Comparison of ENCODE assay signal across 24 cellular contexts in the genomic region with DNA sequence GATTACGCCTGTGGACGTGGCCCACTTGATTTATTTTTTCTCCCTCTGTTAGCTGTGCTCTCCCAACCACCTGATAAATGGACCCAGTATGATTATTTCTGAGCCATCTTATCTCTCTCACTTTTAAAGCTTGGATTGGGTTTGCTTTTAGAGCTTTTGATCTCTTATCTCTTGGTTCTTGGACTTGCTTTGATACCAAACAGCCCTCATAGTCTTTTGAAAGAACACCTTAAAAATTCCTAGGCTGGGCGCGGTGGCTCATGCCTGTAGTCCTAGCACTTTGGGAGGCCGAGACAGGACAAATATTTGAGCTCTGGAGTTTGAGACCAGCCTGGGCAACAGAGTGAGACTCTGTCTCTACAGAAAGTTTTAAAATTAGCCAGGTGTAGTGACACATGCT. TPM values are rescaled to one million over a fixed set of nuclear protein-coding genes. Genes with fewer than 3 reads are reported as not detected.
DNase-seq lines count a peak whose midpoint lies in the region; FAIRE-seq and TF ChIP-seq lines count a peak whose summit lies in the region.
"Had no signal": no experiment of that assay in that cellular context is flagged by ENCODE, and none has a peak within 500 bp of the region (broad histone marks: within the 10 kb centered on the region; RNA-seq: fewer than 3 reads in every experiment).

No MANE protein-coding gene starts in this region.

- peak overlapping the region in 2 of 3 experiments; percentile 14 to 78; a peak in 1 of 7 replicates for H3K27ac Mint-ChIP-seq in H9
- H3K27ac Mint-ChIP-seq in neural progenitor cell: no peak overlapping the region
- no peak overlapping the region for H3K27ac Mint-ChIP-seq in endothelial cell (ENCODE audit: unreplicated experiment)
- H3K27ac Mint-ChIP-seq: CD8-positive, alpha-beta T cell; HFFc6 had no signal

- H3K36me3 ChIP-seq in neural progenitor cell (no peaks in the 10 kb centered on the region), small intestine (ENCODE audit: control insufficient read depth in 2 of 2, insufficient read depth in 2 of 2, low read length in 2 of 2) (no peaks in the 10 kb centered on the region)
- H3K36me3 ChIP-seq: BLaER1 had no signal

- DNase-seq in H9: no peak
- peak; percentile 71 for DNase-seq in islet precursor cell
- no peak for DNase-seq in neural progenitor cell (ENCODE audit: low spot score)
- peak; percentile 66 for DNase-seq in small intestine
- no peak for DNase-seq in activated CD4-positive, alpha-beta T cell treated with anti-CD3 and anti-CD28 coated beads for 1 hour
- no peak for DNase-seq in H54 (ENCODE audit: insufficient read length, low spot score)
- no peak for DNase-seq in endothelial cell (ENCODE audit: low spot score)
- no peak for DNase-seq in NCI-H2107 (lab: John Stamatoyannopoulos, UW)
- DNase-seq: CD8-positive, alpha-beta T cell; HFFc6; NCI-H1417 treated with DMSO at 0.1 percent for 48 hours; NCI-H1930; NCI-H2171; NCI-H510A treated with DMSO at 0.1 percent for 48 hours; NCI-H774; Right ventricle myocardium superior had no signal

- H2AFZ ChIP-seq in H9 (ENCODE audit: low read length) (no peak overlapping the region), neural progenitor cell (replicated peaks) (no peak overlapping the region)

- no peaks in the 10 kb centered on the region for H3F3A ChIP-seq in neural progenitor cell (ENCODE audit: low read depth)

- H2BK5ac ChIP-seq in H9 (ENCODE audit: insufficient read length, low read length): no peak overlapping the region

- H3K9me3 ChIP-seq in H9 (ENCODE audit: control insufficient read depth, low read depth, low read length) (no peaks in the 10 kb centered on the region), neural progenitor cell (ENCODE audit: low read depth) (no peaks in the 10 kb centered on the region), small intestine (ENCODE audit: control insufficient read depth, low read depth) (no peaks in the 10 kb centered on the region)
- H3K9me3 ChIP-seq: BLaER1 had no signal

- peaks cover 3% of the 10 kb centered on the region; the same call in 1 of the 2 replicates for H3K27me3 Mint-ChIP-seq in H9 (ENCODE audit: low read depth)
- H3K27me3 Mint-ChIP-seq in neural progenitor cell (ENCODE audit: insufficient read depth, low read depth): peaks cover 5% of the 10 kb centered on the region
- no peaks in the 10 kb centered on the region for H3K27me3 Mint-ChIP-seq in endothelial cell (ENCODE audit: unreplicated experiment)

- FAIRE-seq in small intestine (lab: Jason Lieb, UNC): no peak
- FAIRE-seq in H54 (lab: Jason Lieb, UNC): no peak
- FAIRE-seq: H1, RCC 7860 had no signal

- H2AK5ac ChIP-seq in H9 (ENCODE audit: insufficient read length, low read length): no peak overlapping the region

- no peaks in the 10 kb centered on the region for H3K79me1 ChIP-seq in H9 (ENCODE audit: insufficient read depth, low read depth, low read length, poor library complexity, severe bottlenecking)

- H2BK12ac ChIP-seq in H9 (ENCODE audit: insufficient read length, low read depth, low read length): no peak overlapping the region

- H3K4me3 ChIP-seq in neural progenitor cell (no peak overlapping the region), small intestine (ENCODE audit: low read depth in 1 of 2, low read length in 2 of 2) (no peak overlapping the region)
- H3K4me3 ChIP-seq: BLaER1 had no signal

- TF ChIP-seq POLR2A in H54 (IDR thresholded peaks at IDR 0.05; ENCODE audit: low read depth, low read length): no peak

- H3K4me1 Mint-ChIP-seq in H9 (peaks cover 14 to 25% of the 10 kb centered on the region in 2 experiments), neural progenitor cell (peaks cover 23% of the 10 kb centered on the region), endothelial cell (ENCODE audit: unreplicated experiment) (peaks cover 17% of the 10 kb centered on the region)

- H3K4me1 ChIP-seq in H9 (ENCODE audit: insufficient read depth, low read length) (no peaks in the 10 kb centered on the region), neural progenitor cell (peaks cover 12% of the 10 kb centered on the region), small intestine (ENCODE audit: control insufficient read depth in 2 of 2, insufficient read depth in 1 of 2, low read depth in 1 of 2, low read length in 1 of 2) (peaks cover 0 to 4% of the 10 kb centered on the region in 2 donors)

- H3K27me3 ChIP-seq in H9 (ENCODE audit: insufficient read depth, low read length) (no peaks in the 10 kb centered on the region), neural progenitor cell (no peaks in the 10 kb centered on the region), small intestine (ENCODE audit: control insufficient read depth in 2 of 2, insufficient read depth in 2 of 2, low read length in 2 of 2) (no peaks in the 10 kb centered on the region)
- H3K27me3 ChIP-seq: BLaER1 had no signal

- no peak overlapping the region for H4K91ac ChIP-seq in H9 (ENCODE audit: insufficient read length, low read depth, low read length)

- H3K23me2 ChIP-seq in H9 (ENCODE audit: insufficient read length, low read depth, low read length, poor library complexity, severe bottlenecking): no peaks in the 10 kb centered on the region

- H3K4ac ChIP-seq in H9 (ENCODE audit: low read depth, low read length): no peak overlapping the region

- no peak overlapping the region for H3K56ac ChIP-seq in H9 (ENCODE audit: insufficient read length, low read depth, low read length)

- H3K18ac ChIP-seq in H9 (ENCODE audit: insufficient read length, low read depth, low read length): no peak overlapping the region

- H3T11ph ChIP-seq in H9 (ENCODE audit: low read length): no peak overlapping the region

- H3K9me3 Mint-ChIP-seq in H9: no peaks in the 10 kb centered on the region
- H3K9me3 Mint-ChIP-seq in neural progenitor cell: no peaks in the 10 kb centered on the region
- no peaks in the 10 kb centered on the region for H3K9me3 Mint-ChIP-seq in endothelial cell (ENCODE audit: unreplicated experiment)
- H3K9me3 Mint-ChIP-seq: CD8-positive, alpha-beta T cell; HFFc6 had no signal

- H3K14ac ChIP-seq in H9 (ENCODE audit: insufficient read depth, low read length): no peak overlapping the region

- H3K9ac ChIP-seq in H9 (ENCODE audit: extremely low read depth, insufficient read length, low read length) (no peak overlapping the region), neural progenitor cell (no peak overlapping the region)
- H3K9ac ChIP-seq: BLaER1, KMS-11 had no signal

- H4K20me1 ChIP-seq in H9 (ENCODE audit: control insufficient read depth, insufficient read depth, insufficient read length): no peaks in the 10 kb centered on the region
- no peaks in the 10 kb centered on the region for H4K20me1 ChIP-seq in neural progenitor cell (ENCODE audit: low read depth)
- H4K20me1 ChIP-seq: BLaER1 had no signal

- H2BK20ac ChIP-seq in H9 (ENCODE audit: low read depth, low read length, poor library complexity, severe bottlenecking): no peak overlapping the region

- no peak overlapping the region for H2BK120ac ChIP-seq in H9 (ENCODE audit: low read depth, low read length, poor library complexity, severe bottlenecking)

- H3K4me2 ChIP-seq in H9 (ENCODE audit: insufficient read depth, insufficient read length, low read length) (no peak overlapping the region), neural progenitor cell (no peak overlapping the region)
- H3K4me2 ChIP-seq: BLaER1, KMS-11 had no signal

- no peak overlapping the region for H4K8ac ChIP-seq in H9 (replicated peaks; ENCODE audit: insufficient read length, low read depth, low read length)

- no peak overlapping the region for H3K23ac ChIP-seq in H9 (ENCODE audit: insufficient read length, low read depth, low read length)

- WGBS in H9 (ENCODE audit: extremely low coverage, insufficient read length, low lambda C conversion rate): no CpG with 5 or more reads among the region's 5 CpGs
- 27 to 57% (median 36%) methylated on average over 5 of the region's 5 CpGs for WGBS in small intestine, 3 donors

- H2BK15ac ChIP-seq in H9 (ENCODE audit: low read depth, low read length): no peak overlapping the region

- TF ChIP-seq CTCF in H9 (conservative IDR thresholded peaks at IDR 0.05) (no peak), neural progenitor cell (IDR thresholded peaks at IDR 0.05) (no peak), endothelial cell (IDR thresholded peaks at IDR 0.05; ENCODE audit: unreplicated experiment) (no peak)

- H3K79me2 ChIP-seq in H9 (ENCODE audit: insufficient read depth, low read length) (no peaks in the 10 kb centered on the region), neural progenitor cell (ENCODE audit: low read depth) (no peaks in the 10 kb centered on the region)

- no peaks in the 10 kb centered on the region for H3K36me3 Mint-ChIP-seq in H9 (ENCODE audit: insufficient read depth in 1 of 3, low read depth in 3 of 3)
- no peaks in the 10 kb centered on the region for H3K36me3 Mint-ChIP-seq in neural progenitor cell
- H3K36me3 Mint-ChIP-seq in endothelial cell (ENCODE audit: low read depth, unreplicated experiment): peaks cover 4% of the 10 kb centered on the region
- H3K36me3 Mint-ChIP-seq: CD8-positive, alpha-beta T cell had no signal

- H4K5ac ChIP-seq in H9 (ENCODE audit: insufficient read length, low read depth, low read length): no peak overlapping the region

- H3K4me3 Mint-ChIP-seq in H9: no peak overlapping the region
- H3K4me3 Mint-ChIP-seq in neural progenitor cell: peak overlapping the region; percentile 50
- no peak overlapping the region for H3K4me3 Mint-ChIP-seq in endothelial cell (ENCODE audit: unreplicated experiment)
- H3K4me3 Mint-ChIP-seq: CD8-positive, alpha-beta T cell; HFFc6 had no signal

- H3K27ac ChIP-seq in H9 (ENCODE audit: insufficient read length, low read depth, low read length): no peak overlapping the region
- H3K27ac ChIP-seq in neural progenitor cell: no peak overlapping the region
- no peak overlapping the region for H3K27ac ChIP-seq in small intestine (ENCODE audit: low read depth in 1 of 2, low read length in 1 of 2)
- H3K27ac ChIP-seq: BLaER1, KMS-11 had no signal

RNA-seq across cellular contexts. Expression of gene SMTNL2, which starts 25.8 kb away (rescaled TPM):
- total RNA-seq in H9 (2021) (0.77 and 1.6 TPM in 2 replicates), neural progenitor cell (ENCODE audit: low replicate concordance) (3.0 and 5.2 TPM in 2 replicates), endothelial cell (ENCODE audit: unreplicated experiment) (0.59 TPM)
- 1 to 10 TPM in 1 of 3 donors, not detected in 2; 1.5 TPM for polyA plus RNA-seq in small intestine
- total RNA-seq: A673; CD8-positive, alpha-beta T cell; HFFc6; HT-29; M059J; OCI-LY7 had no signal

RNA-seq across cellular contexts. Expression of gene ALOX15, which starts 31.3 kb away (rescaled TPM):
- total RNA-seq in H9 (2021): 0.31 and 0.39 TPM in 2 replicates
- 0.12 TPM in 1 of 2 replicates, not detected in the other for total RNA-seq in neural progenitor cell (ENCODE audit: low replicate concordance)
- under 1 TPM in 2 of 3 donors, not detected in 1; 0.15 to 0.27 TPM for polyA plus RNA-seq in small intestine
- total RNA-seq in endothelial cell (ENCODE audit: unreplicated experiment): 17.0 TPM
- total RNA-seq: A673; CD8-positive, alpha-beta T cell; HFFc6; M059J; Right ventricle myocardium superior had no signal

RNA-seq across cellular contexts. Expression of gene GGT6, which starts 49.8 kb away (rescaled TPM):
- 0.13 and 0.17 TPM in 2 replicates for total RNA-seq in H9 (2021)
- total RNA-seq in neural progenitor cell (ENCODE audit: low replicate concordance): not detected in 2 replicates
- polyA plus RNA-seq in small intestine: 10 to 100 TPM; 17.6 to 63.9 (median 25.3) TPM
- total RNA-seq in endothelial cell (ENCODE audit: unreplicated experiment): not detected
- total RNA-seq: A673; CD8-positive, alpha-beta T cell; H1; HFFc6; M059J; OCI-LY7; Right ventricle myocardium superior had no signal

RNA-seq across cellular contexts. Expression of gene MYBBP1A, which starts 55.0 kb away (rescaled TPM):
- 177 and 181 TPM in 2 replicates for total RNA-seq in H9 (2021)
- 17.4 and 44.6 TPM in 2 replicates for total RNA-seq in neural progenitor cell (ENCODE audit: low replicate concordance)
- polyA plus RNA-seq in small intestine: 10 to 100 TPM; 15.0 to 34.0 (median 16.2) TPM
- 32.4 TPM for total RNA-seq in endothelial cell (ENCODE audit: unreplicated experiment)

Comparison
In these comparisons a context has a peak if more than half of its experiments do, and no peak if none do; other contexts are left out.
1. DNase-seq: peak in islet precursor cell (single experiment) and small intestine (single experiment); none in H9 (single experiment), neural progenitor cell (single experiment), activated CD4-positive, alpha-beta T cell treated with anti-CD3 and anti-CD28 coated beads for 1 hour (single experiment), H54 (single experiment), endothelial cell (single experiment) and NCI-H2107 (single experiment).
2. H3K27ac Mint-ChIP-seq: peak in H9 (2 of 3); none in neural progenitor cell (single experiment) and endothelial cell (single experiment).
3. RNA of gene ALOX15, which starts 31.3 kb away (total RNA-seq): 17.0 TPM in endothelial cell (single experiment); 0.31 to 0.39 TPM in H9 and 0.12 TPM in neural progenitor cell; every median in the first group is over 10 times any median in the second.